ENCODE assay signal across 22 cellular contexts in genomic region chr9:97928968-97929604, GRCh38. TPM values are rescaled to one million over a fixed set of nuclear protein-coding genes. Genes with fewer than 3 reads are reported as not detected.
"Had no signal": no experiment of that assay in that cellular context is flagged by ENCODE, and none has a peak within 500 bp of the region (broad histone marks: within the 10 kb centered on the region; RNA-seq: fewer than 3 reads in every experiment).

No MANE protein-coding gene starts in this region.

- H3K9me3 ChIP-seq: spleen had no signal

- DNase-seq: activated CD8-positive, alpha-beta memory T cell treated with anti-CD3 and anti-CD28 coated beads, Interleukin-2, amount 50 U/mL, for 4 hours; activated gamma-delta T cell; amygdala; brain microvascular endothelial cell; cerebellar nuclear complex; endodermal cell; hypothalamus; kidney glomerular epithelial cell; mesendoderm; spleen; stimulated activated CD4-positive, alpha-beta T cell treated with anti-CD3 and anti-CD28 coated beads, Interleukin-1b, Interleukin-23, amount 100 ng/mL, for 48 hours; T-helper 1 cell had no signal

- H3K36me3 ChIP-seq: brain microvascular endothelial cell, spleen had no signal

- H3K27ac Mint-ChIP-seq: endodermal cell; stimulated activated memory B cell treated with anti-CD40 and anti-IgM and Interleukin-4, amounts not matched to agents 10 μg/mL and 1 μg/mL and 100 μg/mL, for 72 hours; type B pancreatic cell had no signal

- ATAC-seq: sciatic nerve; stimulated activated memory B cell treated with anti-CD40 and anti-IgM and Interleukin-4, amounts not matched to agents 10 μg/mL and 1 μg/mL and 100 μg/mL, for 72 hours had no signal

- H3K4me3 Mint-ChIP-seq: endodermal cell; stimulated activated memory B cell treated with anti-CD40 and anti-IgM and Interleukin-4, amounts not matched to agents 10 μg/mL and 1 μg/mL and 100 μg/mL, for 72 hours; type B pancreatic cell had no signal

- H3K9me3 Mint-ChIP-seq: endodermal cell; stimulated activated memory B cell treated with anti-CD40 and anti-IgM and Interleukin-4, amounts not matched to agents 10 μg/mL and 1 μg/mL and 100 μg/mL, for 72 hours; type B pancreatic cell had no signal

- H3K4me3 ChIP-seq: SK-N-MC, spleen had no signal

- H3K36me3 Mint-ChIP-seq: stimulated activated memory B cell treated with anti-CD40 and anti-IgM and Interleukin-4, amounts not matched to agents 10 μg/mL and 1 μg/mL and 100 μg/mL, for 72 hours; type B pancreatic cell had no signal

- H3K27ac ChIP-seq: brain microvascular endothelial cell, SK-N-MC, spleen had no signal

RNA-seq across cellular contexts. Expression of gene HEMGN, which starts 8.9 kb away (rescaled TPM):
- total RNA-seq: dermis microvascular lymphatic vessel endothelial cell, endodermal cell, glomerular endothelial cell, osteocyte, pulmonary artery endothelial cell had no signal
- polyA plus RNA-seq: esophagus, neural cell had no signal
